In genomic region chr1:167927075-167927754, GRCh38 we compare ENCODE assay signal across 15 cellular contexts. TPM values are rescaled to one million over a fixed set of nuclear protein-coding genes. Genes with fewer than 3 reads are reported as not detected.
DNase-seq lines count a peak whose midpoint lies in the region; ATAC-seq, FAIRE-seq and TF ChIP-seq lines count a peak whose summit lies in the region.
"Had no signal": no experiment of that assay in that cellular context is flagged by ENCODE, and none has a peak within 500 bp of the region (broad histone marks: within the 10 kb centered on the region; RNA-seq: fewer than 3 reads in every experiment).

No MANE protein-coding gene starts in this region.

- BruUV-seq in PC-9 (replicated peaks; lab: Mats Ljungman, UMichigan), result no TSS peak

- DNase-seq in H54 (ENCODE audit: insufficient read length, low spot score), result no peak
- no peak for DNase-seq in trophoblast cell
- DNase-seq in HCEC 1CT, result no peak
- DNase-seq in stimulated activated naive B cell treated with anti-CD40 and anti-IgM and Interleukin-4, amounts not matched to agents 10 μg/mL and 1 μg/mL and 100 μg/mL, for 72 hours, result no peak
- no peak for DNase-seq in right atrium auricular region (ENCODE audit: low spot score)
- no peak for DNase-seq in PC-9
- DNase-seq: cortex of kidney, GDM1, heart right ventricle, NCI-H2029 treated with DMSO at 0.1 percent for 48 hours, thyroid gland had no signal

- no CpG with 5 or more reads among the region's 4 CpGs for WGBS in trophoblast cell (ENCODE audit: extremely low coverage, insufficient coverage, insufficient read length)

- peak; percentile 49 for ATAC-seq in GM18498 (IDR thresholded peaks at IDR 0.05; ENCODE audit: unreplicated experiment)
- ATAC-seq in stimulated activated naive B cell treated with anti-CD40 and anti-IgM and Interleukin-4, amounts not matched to agents 10 μg/mL and 1 μg/mL and 100 μg/mL, for 72 hours (replicated peaks), result no peak

- H3K27me3 Mint-ChIP-seq in stimulated activated naive B cell treated with anti-CD40 and anti-IgM and Interleukin-4, amounts not matched to agents 10 μg/mL and 1 μg/mL and 100 μg/mL, for 72 hours, result no peaks in the 10 kb centered on the region
- H3K27me3 Mint-ChIP-seq: IgD-negative memory B cell, memory B cell had no signal

- no peaks in the 10 kb centered on the region for H3K36me3 ChIP-seq in trophoblast cell (ENCODE audit: control insufficient read depth in 1 of 2, insufficient read depth in 2 of 2, low read length in 2 of 2)
- H3K36me3 ChIP-seq in right atrium auricular region, result no peaks in the 10 kb centered on the region
- peaks cover 3% of the 10 kb centered on the region; the same call in 1 of the 2 replicates for H3K36me3 ChIP-seq in PC-9 (ENCODE audit: low read depth)
- H3K36me3 ChIP-seq: thyroid gland had no signal

- H3K4me1 ChIP-seq in trophoblast cell (ENCODE audit: control insufficient read depth in 1 of 2, insufficient read depth in 2 of 2, low read length in 2 of 2), result peaks cover 0 to 2% of the 10 kb centered on the region in 2 experiments
- peaks cover 0 to 10% of the 10 kb centered on the region in 2 donors for H3K4me1 ChIP-seq in right atrium auricular region
- peaks cover 26% of the 10 kb centered on the region for H3K4me1 ChIP-seq in PC-9 (replicated peaks; ENCODE audit: insufficient read depth)

- TF ChIP-seq POLR2A in H54 (IDR thresholded peaks at IDR 0.05; ENCODE audit: low read depth, low read length), result no peak

- H3K4me3 ChIP-seq in trophoblast cell (ENCODE audit: low read depth, low read length) (no peak overlapping the region), right atrium auricular region (no peak overlapping the region), PC-9 (no peak overlapping the region)
- H3K4me3 ChIP-seq: heart right ventricle, thyroid gland had no signal

- H4K8ac ChIP-seq in trophoblast cell (ENCODE audit: low read depth, low read length), result no peak overlapping the region

- no peak overlapping the region for H3K18ac ChIP-seq in trophoblast cell (ENCODE audit: low read length)

- no peak overlapping the region for H2AK5ac ChIP-seq in trophoblast cell (ENCODE audit: low read length)

- H3K9me3 Mint-ChIP-seq in stimulated activated naive B cell treated with anti-CD40 and anti-IgM and Interleukin-4, amounts not matched to agents 10 μg/mL and 1 μg/mL and 100 μg/mL, for 72 hours, result no peaks in the 10 kb centered on the region
- H3K9me3 Mint-ChIP-seq: IgD-negative memory B cell, memory B cell had no signal

- H2BK12ac ChIP-seq in trophoblast cell (ENCODE audit: low read length), result no peak overlapping the region

- H3K9me2 ChIP-seq in PC-9 (ENCODE audit: insufficient read depth), result no peaks in the 10 kb centered on the region

- H3K27ac Mint-ChIP-seq in stimulated activated naive B cell treated with anti-CD40 and anti-IgM and Interleukin-4, amounts not matched to agents 10 μg/mL and 1 μg/mL and 100 μg/mL, for 72 hours, result no peak overlapping the region
- H3K27ac Mint-ChIP-seq: IgD-negative memory B cell, memory B cell had no signal

- H3K9me3 ChIP-seq in trophoblast cell (ENCODE audit: insufficient read depth, low read depth, low read length), result no peaks in the 10 kb centered on the region
- no peaks in the 10 kb centered on the region for H3K9me3 ChIP-seq in right atrium auricular region
- H3K9me3 ChIP-seq in PC-9 (ENCODE audit: insufficient read depth, low read depth), result no peaks in the 10 kb centered on the region
- H3K9me3 ChIP-seq: heart right ventricle, thyroid gland had no signal

- H2AFZ ChIP-seq in trophoblast cell (ENCODE audit: insufficient read depth, low read length, poor library complexity) (no peak overlapping the region), PC-9 (no peak overlapping the region)

- H3K79me1 ChIP-seq in trophoblast cell (ENCODE audit: low read length), result no peaks in the 10 kb centered on the region

- no peak overlapping the region for H3K23ac ChIP-seq in trophoblast cell (ENCODE audit: low read length)

- CTCF ChIA-PET in PC-9 (lab: Charles Lee), result interaction anchor here (0.7 kb wide), 1 partner anchor 1187 kb away, joined by 6 read pairs; no protein-coding TSS in a partner anchor

- no peak overlapping the region for H3K4me2 ChIP-seq in trophoblast cell (ENCODE audit: low read length)
- no peak overlapping the region for H3K4me2 ChIP-seq in PC-9

- H3K4me1 Mint-ChIP-seq in stimulated activated naive B cell treated with anti-CD40 and anti-IgM and Interleukin-4, amounts not matched to agents 10 μg/mL and 1 μg/mL and 100 μg/mL, for 72 hours, result peaks cover 7 to 22% of the 10 kb centered on the region in 2 donors

- H3K36me3 Mint-ChIP-seq in stimulated activated naive B cell treated with anti-CD40 and anti-IgM and Interleukin-4, amounts not matched to agents 10 μg/mL and 1 μg/mL and 100 μg/mL, for 72 hours, result peaks cover 3 to 8% of the 10 kb centered on the region in 2 donors
- H3K36me3 Mint-ChIP-seq: IgD-negative memory B cell had no signal

- H3K9ac ChIP-seq in trophoblast cell (ENCODE audit: low read length), result no peak overlapping the region

- H3K4ac ChIP-seq in trophoblast cell (ENCODE audit: low read depth, low read length), result peak overlapping the region; percentile 70

- no peak overlapping the region for H2BK120ac ChIP-seq in trophoblast cell (ENCODE audit: insufficient read depth, low read length, poor library complexity)

- H3K4me3 Mint-ChIP-seq in stimulated activated naive B cell treated with anti-CD40 and anti-IgM and Interleukin-4, amounts not matched to agents 10 μg/mL and 1 μg/mL and 100 μg/mL, for 72 hours, result no peak overlapping the region
- H3K4me3 Mint-ChIP-seq: IgD-negative memory B cell, memory B cell had no signal

- POLR2A ChIA-PET in PC-9 (lab: Charles Lee; ENCODE audit: unreplicated experiment), result interaction anchor here (0.5 kb wide), 1 partner anchor 708 kb away, joined by 4 read pairs; no protein-coding TSS in a partner anchor

- no peak for TF ChIP-seq CTCF in VCaP (conservative IDR thresholded peaks at IDR 0.05)
- no peak for TF ChIP-seq CTCF in right atrium auricular region (IDR thresholded peaks at IDR 0.05)
- no peak for TF ChIP-seq CTCF in PC-9 (conservative IDR thresholded peaks at IDR 0.05)

- peak overlapping the region; percentile 99 for H3K27ac ChIP-seq in VCaP
- no peak overlapping the region for H3K27ac ChIP-seq in trophoblast cell (ENCODE audit: low read depth, low read length)
- H3K27ac ChIP-seq in right atrium auricular region, result no peak overlapping the region
- H3K27ac ChIP-seq in PC-9, result no peak overlapping the region
- H3K27ac ChIP-seq: heart right ventricle, thyroid gland had no signal

- peak; percentile 50 for FAIRE-seq in H54 (lab: Jason Lieb, UNC)

- intact Hi-C loops in PC-9 (cut with micrococcal nuclease; ENCODE audit: unreplicated experiment), result no loop called here

- H3K79me2 ChIP-seq in trophoblast cell (ENCODE audit: control insufficient read depth, insufficient read depth, low read length, poor library complexity) (no peaks in the 10 kb centered on the region), PC-9 (ENCODE audit: low read depth) (peaks cover 37% of the 10 kb centered on the region)

- H3K27me3 ChIP-seq in trophoblast cell (ENCODE audit: insufficient read depth, low read length), result no peaks in the 10 kb centered on the region
- no peaks in the 10 kb centered on the region for H3K27me3 ChIP-seq in right atrium auricular region
- no peaks in the 10 kb centered on the region for H3K27me3 ChIP-seq in PC-9 (ENCODE audit: insufficient read depth, low read depth)
- H3K27me3 ChIP-seq: heart right ventricle, thyroid gland had no signal

- no peak overlapping the region for H4K12ac ChIP-seq in trophoblast cell (ENCODE audit: low read depth, low read length)

- no peaks in the 10 kb centered on the region for H4K20me1 ChIP-seq in PC-9 (ENCODE audit: insufficient read depth)

- H4K91ac ChIP-seq in trophoblast cell (ENCODE audit: low read depth, low read length), result no peak overlapping the region

- peaks cover 22% of the 10 kb centered on the region for H3F3A ChIP-seq in PC-9 (ENCODE audit: insufficient read depth, low read depth)

- H3K14ac ChIP-seq in trophoblast cell (ENCODE audit: low read length), result no peak overlapping the region

- no peak overlapping the region for H2BK5ac ChIP-seq in trophoblast cell (ENCODE audit: low read depth, low read length, poor library complexity)

RNA-seq across cellular contexts. Expression of gene DCAF6, which starts 9.3 kb away (rescaled TPM):
- 75.9 and 76.4 TPM in 2 replicates for polyA plus RNA-seq in trophoblast cell (2013)
- total RNA-seq in right atrium auricular region (100 to 1,000 TPM; 126 to 161 TPM), PC-9 (2021) (51.8 and 77.4 TPM in 2 replicates)

RNA-seq across cellular contexts. Expression of gene MPC2, which starts 9.7 kb away (rescaled TPM):
- polyA plus RNA-seq in trophoblast cell (2013), result 61.6 and 67.9 TPM in 2 replicates
- total RNA-seq in right atrium auricular region, result 100 to 1,000 TPM in 1 of 2 donors, 10 to 100 TPM in 1; 71.4 to 122 TPM
- total RNA-seq in PC-9 (2021), result 68.4 and 78.7 TPM in 2 replicates

RNA-seq across cellular contexts. Expression of gene ADCY10, which starts 13.3 kb away (rescaled TPM):
- polyA plus RNA-seq in trophoblast cell (2013), result 1.3 TPM in 2 replicates
- total RNA-seq in right atrium auricular region (under 1 TPM in 1 of 2 donors, not detected in 1; 0.35 TPM), PC-9 (2021) (0.28 and 0.46 TPM in 2 replicates)
